ENCODE assay signal across 10 cellular contexts in genomic region chr10:119650062-119650461, GRCh38. TPM values are rescaled to one million over a fixed set of nuclear protein-coding genes. Genes with fewer than 3 reads are reported as not detected.
DNase-seq lines count a peak whose midpoint lies in the region; ATAC-seq and TF ChIP-seq lines count a peak whose summit lies in the region.
"Had no signal": no experiment of that assay in that cellular context is flagged by ENCODE, and none has a peak within 500 bp of the region (broad histone marks: within the 10 kb centered on the region; RNA-seq: fewer than 3 reads in every experiment).

No MANE protein-coding gene starts in this region.

- 97 to 100% methylated on average over 1 of the region's 1 CpG for WGBS in heart right ventricle, 2 donors

- H3K27me3 ChIP-seq in left ventricle myocardium inferior (ENCODE audit: low read depth) (no peaks in the 10 kb centered on the region), heart right ventricle (peaks cover 0 to 3% (median 0%) of the 10 kb centered on the region in 7 donors), WERI-Rb-1 (ENCODE audit: insufficient read depth, low read depth, severe bottlenecking) (no peaks in the 10 kb centered on the region), uterus (no peaks in the 10 kb centered on the region)

- H3K27ac Mint-ChIP-seq in mesothelial cell of epicardium = peak overlapping the region; percentile 99

- H3K4me3 Mint-ChIP-seq in mesothelial cell of epicardium = peak overlapping the region; percentile 97

- H3K9me3 Mint-ChIP-seq in mesothelial cell of epicardium = no peaks in the 10 kb centered on the region

- peak overlapping the region; percentile 94 for H3K27ac ChIP-seq in left ventricle myocardium inferior (replicated peaks)
- peak overlapping the region in 2 of 10 donors; percentile 98 for H3K27ac ChIP-seq in heart right ventricle
- H3K27ac ChIP-seq in WERI-Rb-1 = no peak overlapping the region
- H3K27ac ChIP-seq in uterus = peak overlapping the region; percentile 99 to 100

- H3K36me3 ChIP-seq in left ventricle myocardium inferior (no peaks in the 10 kb centered on the region), heart right ventricle (no peaks in the 10 kb centered on the region), WERI-Rb-1 (no peaks in the 10 kb centered on the region), uterus (no peaks in the 10 kb centered on the region)

- H3K36me3 Mint-ChIP-seq in mesothelial cell of epicardium = no peaks in the 10 kb centered on the region

- H3K4me1 ChIP-seq in left ventricle myocardium inferior = peaks cover 36% of the 10 kb centered on the region
- H3K4me1 ChIP-seq in heart right ventricle = peaks cover 12 to 32% (median 25%) of the 10 kb centered on the region in 9 donors
- H3K4me1 ChIP-seq in uterus = peaks cover 6 to 9% of the 10 kb centered on the region in 2 donors

- peaks cover 6% of the 10 kb centered on the region for H3K9me3 ChIP-seq in left ventricle myocardium inferior (replicated peaks)
- peaks cover 0 to 12% (median under 1%) of the 10 kb centered on the region in 11 donors for H3K9me3 ChIP-seq in heart right ventricle
- peaks cover 1% of the 10 kb centered on the region for H3K9me3 ChIP-seq in WERI-Rb-1 (ENCODE audit: severe bottlenecking)
- no peaks in the 10 kb centered on the region for H3K9me3 ChIP-seq in uterus

- H3K27me3 Mint-ChIP-seq in mesothelial cell of epicardium (ENCODE audit: low read depth) = no peaks in the 10 kb centered on the region

- TF ChIP-seq POLR2A in uterus (IDR thresholded peaks at IDR 0.05) = no peak

- DNase-seq in left ventricle myocardium inferior = no peak
- DNase-seq in heart right ventricle = no peak
- no peak for DNase-seq in WERI-Rb-1
- no peak for DNase-seq in mesothelial cell of epicardium (ENCODE audit: low spot score in 2 of 2, unreplicated experiment in 2 of 2)
- no peak for DNase-seq in uterus
- no peak for DNase-seq in stimulated activated CD4-positive, alpha-beta T cell treated with anti-CD3 and anti-CD28 coated beads, Interleukin-15, amount 100 ng/mL, for 24 hours
- DNase-seq: GOT3, trophoblast cell had no signal

- peaks cover 33% of the 10 kb centered on the region for H3K4me1 Mint-ChIP-seq in mesothelial cell of epicardium

- ATAC-seq in heart right ventricle (no peak), HG03571 (IDR thresholded peaks at IDR 0.05; ENCODE audit: unreplicated experiment) (no peak), GM18873 (IDR thresholded peaks at IDR 0.05; ENCODE audit: low FRiP score, unreplicated experiment) (no peak)

- H3K4me3 ChIP-seq in left ventricle myocardium inferior (no peak overlapping the region), heart right ventricle (no peak overlapping the region), WERI-Rb-1 (ENCODE audit: low read depth, low read length) (0 out of 2 replicates have a peak overlapping the region, but pooled peaks have one; percentile 64), uterus (no peak overlapping the region)

- TF ChIP-seq CTCF in left ventricle myocardium inferior (IDR thresholded peaks at IDR 0.05; ENCODE audit: borderline replicate concordance) (no peak), heart right ventricle (IDR thresholded peaks at IDR 0.05) (no peak), WERI-Rb-1 (IDR thresholded peaks at IDR 0.05; ENCODE audit: low read depth, low read length) (no peak), mesothelial cell of epicardium (IDR thresholded peaks at IDR 0.05; ENCODE audit: unreplicated experiment) (no peak), uterus (IDR thresholded peaks at IDR 0.05) (no peak)

- intact Hi-C loops in left ventricle myocardium inferior (cut with micrococcal nuclease) (no loop called here), heart right ventricle (cut with DNase I) (loop anchor here in 5 of 10 donors (2.0 to 10.0 kb wide), 4 partner anchors 33 to 55 kb away; partner anchors contain the start of gene TIAL1 (in 4 of the 5)), uterus (cut with DNase I; ENCODE audit: low total_unique reads) (loop anchor here (5.0 kb wide), 1 partner anchor 53 kb away; the partner anchor contains the start of gene TIAL1)

RNA-seq across cellular contexts. Expression of gene BAG3, which starts 1.1 kb away (rescaled TPM):
- 164 TPM for total RNA-seq in left ventricle myocardium inferior
- total RNA-seq in heart right ventricle = 100 to 1,000 TPM; 115 to 191 (median 145) TPM
- 100 to 1,000 TPM in 1 of 2 donors, 10 to 100 TPM in 1; 42.5 to 193 TPM for polyA plus RNA-seq in heart right ventricle
- 22.2 to 23.3 TPM (median 23.0 TPM) in 3 replicates for total RNA-seq in mesothelial cell of epicardium
- total RNA-seq in uterus = 10 to 100 TPM in 3 of 4 donors, 1 to 10 TPM in 1; 6.6 to 44.1 (median 22.4) TPM

RNA-seq across cellular contexts. Expression of gene TIAL1, which starts 53.3 kb away (rescaled TPM):
- total RNA-seq in left ventricle myocardium inferior (73.9 TPM), heart right ventricle (10 to 100 TPM; 65.3 to 94.6 (median 70.7) TPM), mesothelial cell of epicardium (191 to 204 TPM (median 192 TPM) in 3 replicates), uterus (100 to 1,000 TPM in 3 of 4 donors, 10 to 100 TPM in 1; 31.8 to 177 (median 143) TPM)
- 10 to 100 TPM; 35.9 to 40.7 TPM for polyA plus RNA-seq in heart right ventricle
